1 cellular context compared by ENCODE assay signal in genomic region chr16:55376567-55377167, GRCh38.
TF ChIP-seq lines count a peak whose summit lies in the region.

No MANE protein-coding gene starts in this region.

TF ChIP-seq in K562, 482 proteins besides CTCF, POLR2A, EP300 and RAD21 (continued from another document):
- TF ChIP-seq BRCA1 (IDR thresholded peaks at IDR 0.05) (no peak), BRCA1 (CRISPR knock-in tag; IDR thresholded peaks at IDR 0.05) (no peak)
